In genomic region chr22:20559174-20559760, GRCh38 we compare ENCODE assay signal across 1 cellular context.
TF ChIP-seq lines count a peak whose summit lies in the region.

No MANE protein-coding gene starts in this region.

TF ChIP-seq in K562, 482 proteins besides CTCF, POLR2A, EP300 and RAD21 (continued from another document):
- TF ChIP-seq TOE1 (IDR thresholded peaks at IDR 0.05; ENCODE audit: borderline replicate concordance): no peak
- no peak for TF ChIP-seq TOE1 (CRISPR knock-in tag; IDR thresholded peaks at IDR 0.05; ENCODE audit: borderline replicate concordance, low read depth)
- TF ChIP-seq IRF2 (CRISPR knock-in tag; IDR thresholded peaks at IDR 0.05): no peak
- no peak for TF ChIP-seq GABPB1 (CRISPR knock-in tag; IDR thresholded peaks at IDR 0.05)
- TF ChIP-seq BMI1 (IDR thresholded peaks at IDR 0.05; ENCODE audit: low read length): no peak
- TF ChIP-seq NCOA2 (IDR thresholded peaks at IDR 0.05; ENCODE audit: partially characterized antibody in 2 of 2): no peak
- TF ChIP-seq ZNF609 (CRISPR knock-in tag; IDR thresholded peaks at IDR 0.05; ENCODE audit: borderline replicate concordance): 0 out of 2 replicates have a peak, but pooled peaks have one; percentile 71
- TF ChIP-seq HEY1 (CRISPR knock-in tag; IDR thresholded peaks at IDR 0.05; ENCODE audit: borderline replicate concordance): 0 out of 2 replicates have a peak, but pooled peaks have one; percentile 68
- no peak for TF ChIP-seq FOSL1 (tag; conservative IDR thresholded peaks at IDR 0.05)
- no peak for TF ChIP-seq PTTG1 (tag; IDR thresholded peaks at IDR 0.05; ENCODE audit: low read depth)
- TF ChIP-seq MED1 (CRISPR knock-in tag; IDR thresholded peaks at IDR 0.05; ENCODE audit: borderline replicate concordance): no peak
- no peak for TF ChIP-seq SRSF7 (optimal IDR thresholded peaks at IDR 0.05; ENCODE audit: low read depth, low read length)
- peak; percentile 38; the same call in 1 of the 2 replicates for TF ChIP-seq STAT5B (CRISPR knock-in tag; IDR thresholded peaks at IDR 0.05)
- TF ChIP-seq, protein P1, sequence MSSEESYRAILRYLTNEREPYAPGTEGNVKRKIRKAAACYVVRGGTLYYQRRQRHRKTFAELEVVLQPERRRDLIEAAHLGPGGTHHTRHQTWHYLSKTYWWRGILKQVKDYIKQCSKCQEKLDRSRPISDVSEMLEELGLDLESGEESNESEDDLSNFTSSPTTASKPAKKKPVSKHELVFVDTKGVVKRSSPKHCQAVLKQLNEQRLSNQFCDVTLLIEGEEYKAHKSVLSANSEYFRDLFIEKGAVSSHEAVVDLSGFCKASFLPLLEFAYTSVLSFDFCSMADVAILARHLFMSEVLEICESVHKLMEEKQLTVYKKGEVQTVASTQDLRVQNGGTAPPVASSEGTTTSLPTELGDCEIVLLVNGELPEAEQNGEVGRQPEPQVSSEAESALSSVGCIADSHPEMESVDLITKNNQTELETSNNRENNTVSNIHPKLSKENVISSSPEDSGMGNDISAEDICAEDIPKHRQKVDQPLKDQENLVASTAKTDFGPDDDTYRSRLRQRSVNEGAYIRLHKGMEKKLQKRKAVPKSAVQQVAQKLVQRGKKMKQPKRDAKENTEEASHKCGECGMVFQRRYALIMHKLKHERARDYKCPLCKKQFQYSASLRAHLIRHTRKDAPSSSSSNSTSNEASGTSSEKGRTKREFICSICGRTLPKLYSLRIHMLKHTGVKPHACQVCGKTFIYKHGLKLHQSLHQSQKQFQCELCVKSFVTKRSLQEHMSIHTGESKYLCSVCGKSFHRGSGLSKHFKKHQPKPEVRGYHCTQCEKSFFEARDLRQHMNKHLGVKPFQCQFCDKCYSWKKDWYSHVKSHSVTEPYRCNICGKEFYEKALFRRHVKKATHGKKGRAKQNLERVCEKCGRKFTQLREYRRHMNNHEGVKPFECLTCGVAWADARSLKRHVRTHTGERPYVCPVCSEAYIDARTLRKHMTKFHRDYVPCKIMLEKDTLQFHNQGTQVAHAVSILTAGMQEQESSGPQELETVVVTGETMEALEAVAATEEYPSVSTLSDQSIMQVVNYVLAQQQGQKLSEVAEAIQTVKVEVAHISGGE (CRISPR knock-in tag; IDR thresholded peaks at IDR 0.05): 0 out of 6 replicates have a peak, but pooled peaks of 1 of the 3 experiments have one; percentile 23
- no peak for TF ChIP-seq ATF1 (CRISPR knock-in tag; IDR thresholded peaks at IDR 0.05)
- TF ChIP-seq ATF1 (tag; IDR thresholded peaks at IDR 0.05): no peak
- no peak for TF ChIP-seq MAFG (tag; conservative IDR thresholded peaks at IDR 0.05)
- TF ChIP-seq TGIF2 (CRISPR knock-in tag; IDR thresholded peaks at IDR 0.05): no peak
- TF ChIP-seq ASH1L (IDR thresholded peaks at IDR 0.05; ENCODE audit: borderline replicate concordance, low read depth, partially characterized antibody): no peak
- no peak for TF ChIP-seq IRF9 (tag; IDR thresholded peaks at IDR 0.05)
- TF ChIP-seq ZFPM2 (CRISPR knock-in tag; IDR thresholded peaks at IDR 0.05): 0 out of 2 replicates have a peak, but pooled peaks have one; percentile 1
- TF ChIP-seq PML (IDR thresholded peaks at IDR 0.05; ENCODE audit: low read length): peak; percentile 52; the same call in 1 of the 2 replicates
- TF ChIP-seq TEAD2 (tag; IDR thresholded peaks at IDR 0.05): no peak
- TF ChIP-seq ZNF75A (CRISPR knock-in tag; IDR thresholded peaks at IDR 0.05): no peak
- no peak for TF ChIP-seq MIER1 (IDR thresholded peaks at IDR 0.05; ENCODE audit: low read depth)
- no peak for TF ChIP-seq CXXC5 (CRISPR knock-in tag; IDR thresholded peaks at IDR 0.05)
- peak in 1 of 2 experiments; percentile 66; a peak in 1 of 3 replicates for TF ChIP-seq CBX3 (IDR thresholded peaks at IDR 0.05; ENCODE audit: borderline replicate concordance in 1 of 2, low read length in 2 of 2)
- 0 out of 2 replicates have a peak, but pooled peaks have one; percentile 29 for TF ChIP-seq ESRRB (CRISPR knock-in tag; IDR thresholded peaks at IDR 0.05; ENCODE audit: borderline replicate concordance)
- TF ChIP-seq CREB5 (CRISPR knock-in tag; IDR thresholded peaks at IDR 0.05): no peak
- TF ChIP-seq ZNF512 (tag; IDR thresholded peaks at IDR 0.05): peak; percentile 54; the same call in 1 of the 2 replicates
- TF ChIP-seq FOXM1 (IDR thresholded peaks at IDR 0.05; ENCODE audit: low read depth): no peak
- peak; percentile 52; the same call in 1 of the 2 replicates for TF ChIP-seq FOXM1 (CRISPR knock-in tag; IDR thresholded peaks at IDR 0.05; ENCODE audit: low read depth)
- TF ChIP-seq HSF4 (CRISPR knock-in tag; IDR thresholded peaks at IDR 0.05; ENCODE audit: borderline replicate concordance): no peak
- no peak for TF ChIP-seq JUN (IDR thresholded peaks at IDR 0.05; ENCODE audit: borderline replicate concordance, low read depth, low read length)
- no peak for TF ChIP-seq JUN (CRISPR knock-in tag; IDR thresholded peaks at IDR 0.05; ENCODE audit: borderline replicate concordance)
- TF ChIP-seq ZNF134 (CRISPR knock-in tag; conservative IDR thresholded peaks at IDR 0.05): no peak
- no peak for TF ChIP-seq PYGO2 (tag; IDR thresholded peaks at IDR 0.05)
- no peak for TF ChIP-seq ZNF197 (CRISPR knock-in tag; IDR thresholded peaks at IDR 0.05; ENCODE audit: low read depth)
- TF ChIP-seq OTX1 (CRISPR knock-in tag; IDR thresholded peaks at IDR 0.05): 0 out of 2 replicates have a peak, but pooled peaks have one; percentile 11
- no peak for TF ChIP-seq ARNT (IDR thresholded peaks at IDR 0.05)
- TF ChIP-seq, protein P2, sequence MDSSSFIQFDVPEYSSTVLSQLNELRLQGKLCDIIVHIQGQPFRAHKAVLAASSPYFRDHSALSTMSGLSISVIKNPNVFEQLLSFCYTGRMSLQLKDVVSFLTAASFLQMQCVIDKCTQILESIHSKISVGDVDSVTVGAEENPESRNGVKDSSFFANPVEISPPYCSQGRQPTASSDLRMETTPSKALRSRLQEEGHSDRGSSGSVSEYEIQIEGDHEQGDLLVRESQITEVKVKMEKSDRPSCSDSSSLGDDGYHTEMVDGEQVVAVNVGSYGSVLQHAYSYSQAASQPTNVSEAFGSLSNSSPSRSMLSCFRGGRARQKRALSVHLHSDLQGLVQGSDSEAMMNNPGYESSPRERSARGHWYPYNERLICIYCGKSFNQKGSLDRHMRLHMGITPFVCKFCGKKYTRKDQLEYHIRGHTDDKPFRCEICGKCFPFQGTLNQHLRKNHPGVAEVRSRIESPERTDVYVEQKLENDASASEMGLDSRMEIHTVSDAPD (CRISPR knock-in tag; IDR thresholded peaks at IDR 0.05): peak; percentile 6; the same call in 1 of the 2 replicates
- TF ChIP-seq RFX7 (CRISPR knock-in tag; IDR thresholded peaks at IDR 0.05): 0 out of 2 replicates have a peak, but pooled peaks have one; percentile 5
- 0 out of 2 replicates have a peak, but pooled peaks have one; percentile 25 for TF ChIP-seq ZNF436 (CRISPR knock-in tag; IDR thresholded peaks at IDR 0.05)
- TF ChIP-seq ZNF655 (CRISPR knock-in tag; IDR thresholded peaks at IDR 0.05): 0 out of 2 replicates have a peak, but pooled peaks have one; percentile 60
- TF ChIP-seq POLR3G (IDR thresholded peaks at IDR 0.05; ENCODE audit: extremely low read depth, insufficient read length, insufficient replicate concordance): no peak
- TF ChIP-seq, protein P3, sequence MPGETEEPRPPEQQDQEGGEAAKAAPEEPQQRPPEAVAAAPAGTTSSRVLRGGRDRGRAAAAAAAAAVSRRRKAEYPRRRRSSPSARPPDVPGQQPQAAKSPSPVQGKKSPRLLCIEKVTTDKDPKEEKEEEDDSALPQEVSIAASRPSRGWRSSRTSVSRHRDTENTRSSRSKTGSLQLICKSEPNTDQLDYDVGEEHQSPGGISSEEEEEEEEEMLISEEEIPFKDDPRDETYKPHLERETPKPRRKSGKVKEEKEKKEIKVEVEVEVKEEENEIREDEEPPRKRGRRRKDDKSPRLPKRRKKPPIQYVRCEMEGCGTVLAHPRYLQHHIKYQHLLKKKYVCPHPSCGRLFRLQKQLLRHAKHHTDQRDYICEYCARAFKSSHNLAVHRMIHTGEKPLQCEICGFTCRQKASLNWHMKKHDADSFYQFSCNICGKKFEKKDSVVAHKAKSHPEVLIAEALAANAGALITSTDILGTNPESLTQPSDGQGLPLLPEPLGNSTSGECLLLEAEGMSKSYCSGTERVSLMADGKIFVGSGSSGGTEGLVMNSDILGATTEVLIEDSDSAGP (CRISPR knock-in tag; IDR thresholded peaks at IDR 0.05): peak; percentile 50; the same call in 1 of the 2 replicates
- peak; percentile 70 for TF ChIP-seq ZFP30 (CRISPR knock-in tag; IDR thresholded peaks at IDR 0.05; ENCODE audit: borderline replicate concordance)
